8 cellular contexts compared by ENCODE assay signal in genomic region chr2:112481050-112481527, GRCh38. TPM values are rescaled to one million over a fixed set of nuclear protein-coding genes. Genes with fewer than 3 reads are reported as not detected.
A peak's percentile ranks its signal among the peaks of the same experiment; 100 is the strongest.
DNase-seq lines count a peak whose midpoint lies in the region; ATAC-seq, FAIRE-seq and TF ChIP-seq lines count a peak whose summit lies in the region.

No MANE protein-coding gene starts in this region.

- DNase-seq in CD4-positive, alpha-beta memory T cell, result peak; percentile 77 to 86 (median 82)
- DNase-seq in NK-92 treated with Interleukin-12 subunit alpha and Interleukin-12 subunit beta, amount 100 ng/mL, for 24 hours (lab: John Stamatoyannopoulos, UW), result peak; percentile 75
- DNase-seq in activated CD8-positive, alpha-beta memory T cell treated with anti-CD3 and anti-CD28 coated beads for 4 hours (ENCODE audit: low read depth in 2 of 2), result peak; percentile 57 to 66
- peak in 1 of 2 experiments; percentile 84 for DNase-seq in H1 (ENCODE audit: low read depth in 1 of 2, low spot score in 2 of 2)
- DNase-seq in stimulated activated CD8-positive, alpha-beta memory T cell treated with anti-CD3 and anti-CD28 coated beads, Interleukin-15, amount 100 ng/mL, for 1 hour (ENCODE audit: low read depth), result peak; percentile 67

- H3K27me3 Mint-ChIP-seq in CD4-positive, alpha-beta memory T cell, result no peaks in the 10 kb centered on the region

- WGBS in H1 (ENCODE audit: extremely low coverage in 1 of 2, insufficient coverage in 1 of 2, insufficient read length in 1 of 2, insufficient replicate concordance in 2 of 2, low coverage in 1 of 2, low lambda C conversion rate in 2 of 2, missing lambda C conversion rate in 1 of 2), 2 experiments, result 2% methylated on average over 11 of the region's 19 CpGs; no CpG with 5 or more reads in 1 of the 2 experiments
- WGBS in mesodermal cell (ENCODE audit: insufficient coverage in 2 of 2), 2 experiments, result 2 to 3% methylated on average over 16 to 19 of the region's 19 CpGs

- H2BK15ac ChIP-seq in H1 (ENCODE audit: low read length), result no peak overlapping the region; the same call in 1 of the 2 replicates

- peak overlapping the region; percentile 89 to 99 (median 96) for H3K4me3 Mint-ChIP-seq in CD4-positive, alpha-beta memory T cell

- H2AK5ac ChIP-seq in H1 (ENCODE audit: low read depth, low read length), result no peak overlapping the region

- CTCF ChIA-PET in CD4-positive, alpha-beta memory T cell (lab: Charles Lee; ENCODE audit: partially characterized antibody), result interaction anchor here (0.7 to 3.0 kb wide), 26 partner anchors 9 to 598 kb away, joined by 3 to 40 read pairs (median 4); partner anchors contain the start of gene RGPD8
- CTCF ChIA-PET in H1 (lab: Charles Lee; ENCODE audit: partially characterized antibody), result interaction anchor here (0.7 to 2.7 kb wide), 15 partner anchors 10 to 222 kb away, joined by 3 to 17 read pairs (median 4); no protein-coding TSS in a partner anchor

- TF ChIP-seq EP300 in H1 (IDR thresholded peaks at IDR 0.05; ENCODE audit: borderline replicate concordance in 1 of 2, low read depth in 2 of 2, low read length in 2 of 2), result no peak

- no peaks in the 10 kb centered on the region for H3K9me3 ChIP-seq in CD4-positive, alpha-beta memory T cell (ENCODE audit: control insufficient read depth in 1 of 2, low read length in 2 of 2)
- H3K9me3 ChIP-seq in H1 (ENCODE audit: insufficient read depth in 2 of 2, low read depth in 1 of 2, low read length in 1 of 2) (no peaks in the 10 kb centered on the region), mesodermal cell (ENCODE audit: control insufficient read depth, low read length) (no peaks in the 10 kb centered on the region)

- H2BK12ac ChIP-seq in H1 (ENCODE audit: low read depth, low read length), result no peak overlapping the region; the same call in 1 of the 2 replicates

- no peaks in the 10 kb centered on the region for H4K20me1 ChIP-seq in H1 (replicated peaks in 1 of 2; ENCODE audit: control insufficient read depth in 1 of 2, insufficient read depth in 2 of 2, low read length in 2 of 2)

- H3K79me1 ChIP-seq in H1 (ENCODE audit: low read depth, low read length), result 0 out of 2 replicates have a peak, but pooled peaks cover 3% of the 10 kb centered on the region

- no peak overlapping the region for H3K14ac ChIP-seq in H1 (ENCODE audit: insufficient read length)

- H3K9ac ChIP-seq in H1 (replicated peaks in 1 of 4; ENCODE audit: extremely low read depth in 1 of 4, low read depth in 3 of 4, low read length in 3 of 4), result peak overlapping the region in 2 of 4 experiments; percentile 20 to 48; a peak in 3 of 7 replicates

- H4K5ac ChIP-seq in H1 (ENCODE audit: insufficient read length, low read depth, low read length), result peak overlapping the region; percentile 4

- TF ChIP-seq RAD21 in H1 (IDR thresholded peaks at IDR 0.05 in 1 of 2, conservative IDR thresholded peaks at IDR 0.05 in 1 of 2; ENCODE audit: low read depth in 2 of 2, low read length in 2 of 2), result peak; percentile 57 to 74

- intact Hi-C loops in CD4-positive, alpha-beta memory T cell (cut with micrococcal nuclease), result loop anchor here (1.0 to 10.0 kb wide), 4 partner anchors 61 to 244 kb away; partner anchors contain the start of genes NT5DC4, POLR1B and ZC3H8

- 0 out of 3 replicates have a peak, but pooled peaks of 1 of the 2 experiments have one; percentile 18 for TF ChIP-seq POLR2A in H1 (IDR thresholded peaks at IDR 0.05; ENCODE audit: control extremely low read depth in 1 of 2, low read depth in 2 of 2, low read length in 2 of 2)

- peak overlapping the region; percentile 93 for H3K18ac ChIP-seq in H1 (ENCODE audit: extremely low read depth, low read length)

- peak overlapping the region; percentile 63 to 78 for H3K4me3 ChIP-seq in CD4-positive, alpha-beta memory T cell (ENCODE audit: low read length in 2 of 2)
- peak overlapping the region; percentile 72 to 86 (median 74) for H3K4me3 ChIP-seq in H1 (ENCODE audit: extremely low read depth in 1 of 4, insufficient read depth in 2 of 4, low read depth in 3 of 4, low read length in 4 of 4)
- peak overlapping the region; percentile 64 for H3K4me3 ChIP-seq in mesodermal cell (ENCODE audit: extremely low read depth, insufficient read depth, low read length, poor library complexity, severe bottlenecking)

- peaks cover 26% of the 10 kb centered on the region for H3K4me1 ChIP-seq in CD4-positive, alpha-beta memory T cell (ENCODE audit: insufficient read depth, low read length)
- peaks cover 0 to 7% (median 4%) of the 10 kb centered on the region in 4 experiments; a peak in 5 of 7 replicates for H3K4me1 ChIP-seq in H1 (replicated peaks in 1 of 4; ENCODE audit: control insufficient read depth in 3 of 4, insufficient read depth in 4 of 4, low read length in 3 of 4)
- H3K4me1 ChIP-seq in mesodermal cell (ENCODE audit: control insufficient read depth, insufficient read depth, low read length, poor library complexity, severe bottlenecking), result no peaks in the 10 kb centered on the region

- H3K27ac Mint-ChIP-seq in CD4-positive, alpha-beta memory T cell, result peak overlapping the region; percentile 84 to 97 (median 95)

- H3K56ac ChIP-seq in H1 (replicated peaks; ENCODE audit: insufficient read length, low read depth, low read length), result peak overlapping the region; percentile 71

- no peak for FAIRE-seq in H1 (lab: Jason Lieb, UNC)

- peak overlapping the region; percentile 60; the same call in 1 of the 2 replicates for H4K8ac ChIP-seq in H1 (ENCODE audit: extremely low read depth, insufficient read depth, low read length)

- POLR2A ChIA-PET in CD4-positive, alpha-beta memory T cell (lab: Charles Lee; ENCODE audit: partially characterized antibody), result interaction anchor here (0.6 to 2.2 kb wide), 7 partner anchors 12 to 426 kb away, joined by 3 to 21 read pairs (median 4); partner anchors contain the start of genes CHCHD5 and POLR1B
- POLR2A ChIA-PET in H1 (lab: Charles Lee; ENCODE audit: partially characterized antibody), result interaction anchor here (0.7 kb wide), 1 partner anchor 13 kb away, joined by 3 read pairs; no protein-coding TSS in a partner anchor

- H3K4me2 ChIP-seq in H1 (ENCODE audit: insufficient read depth in 1 of 2, low read depth in 2 of 2, low read length in 2 of 2), result peak overlapping the region; percentile 50 to 91

- peaks cover 11% of the 10 kb centered on the region for H3K23me2 ChIP-seq in H1 (ENCODE audit: low read depth, low read length)

- no peaks in the 10 kb centered on the region for H3K36me3 ChIP-seq in CD4-positive, alpha-beta memory T cell (ENCODE audit: insufficient read depth, low read length)
- no peaks in the 10 kb centered on the region for H3K36me3 ChIP-seq in H1 (ENCODE audit: control insufficient read depth in 2 of 4, insufficient read depth in 4 of 4, low read length in 3 of 4)
- peaks cover 26% of the 10 kb centered on the region for H3K36me3 ChIP-seq in mesodermal cell (ENCODE audit: control insufficient read depth, insufficient read depth, low read length)

- no peaks in the 10 kb centered on the region for H3K9me3 Mint-ChIP-seq in CD4-positive, alpha-beta memory T cell

- ATAC-seq in GM19438 (IDR thresholded peaks at IDR 0.05; ENCODE audit: low read depth, unreplicated experiment), result peak; percentile 66
- ATAC-seq in HG03571 (IDR thresholded peaks at IDR 0.05; ENCODE audit: unreplicated experiment), result peak; percentile 68

- H3K4ac ChIP-seq in H1 (replicated peaks; ENCODE audit: insufficient read length, low read depth, low read length), result peak overlapping the region; percentile 96

- H3K23ac ChIP-seq in H1 (ENCODE audit: insufficient read length), result no peak overlapping the region

- TF ChIP-seq CTCF in H1 (IDR thresholded peaks at IDR 0.05; ENCODE audit: control extremely low read depth in 1 of 3, insufficient read depth in 1 of 3, low read depth in 1 of 3, low read length in 3 of 3), result peak; percentile 81 to 83 (median 82)

- H2BK120ac ChIP-seq in H1 (replicated peaks; ENCODE audit: low read depth, low read length), result no peak overlapping the region

- H2AFZ ChIP-seq in H1 (ENCODE audit: low read length), result peak overlapping the region; percentile 97

- no peak overlapping the region for H2BK20ac ChIP-seq in H1 (ENCODE audit: low read length)

- H3K27ac ChIP-seq in CD4-positive, alpha-beta memory T cell (ENCODE audit: low read depth, low read length), result peak overlapping the region; percentile 62
- H3K27ac ChIP-seq in H1 (ENCODE audit: low read depth, low read length) (no peak overlapping the region), mesodermal cell (ENCODE audit: low read depth, low read length, severe bottlenecking) (peak overlapping the region; percentile 67)

- peak overlapping the region; percentile 25 for H4K91ac ChIP-seq in H1 (replicated peaks; ENCODE audit: insufficient read length, low read length)

- peaks cover 0 to 14% of the 10 kb centered on the region in 2 donors for H3K36me3 Mint-ChIP-seq in CD4-positive, alpha-beta memory T cell

- peaks cover 0 to 27% of the 10 kb centered on the region in 2 experiments; a peak in 2 of 4 replicates for H3K79me2 ChIP-seq in H1 (ENCODE audit: control insufficient read depth in 1 of 2, insufficient read depth in 2 of 2, low read length in 2 of 2)

- peak overlapping the region; percentile 32; the same call in 1 of the 2 replicates for H2BK5ac ChIP-seq in H1 (ENCODE audit: low read depth, low read length)

- H3K4me1 Mint-ChIP-seq in CD4-positive, alpha-beta memory T cell, result peaks cover 17 to 39% (median 25%) of the 10 kb centered on the region in 4 donors

- no peaks in the 10 kb centered on the region for H3K27me3 ChIP-seq in CD4-positive, alpha-beta memory T cell (ENCODE audit: insufficient read depth, low read length)
- H3K27me3 ChIP-seq in H1 (replicated peaks in 1 of 4; ENCODE audit: control insufficient read depth in 3 of 4, extremely low read depth in 1 of 4, insufficient read depth in 3 of 4, low read length in 3 of 4), result no peaks in the 10 kb centered on the region; a peak in 1 of 7 replicates

RNA-seq across cellular contexts. Expression of gene TTL, which starts 0.9 kb away (rescaled TPM):
- total RNA-seq in CD4-positive, alpha-beta memory T cell, result 10 to 100 TPM; 22.3 to 23.3 TPM
- polyA plus RNA-seq in CD4-positive, alpha-beta memory T cell, result 1 to 10 TPM; 1.8 to 5.4 TPM
- total RNA-seq in H1 (2021; fragmentation: NEBNext Ultra II Directional; extraction: Animal tissue kit (Norgen Biotek cat#: 25700)), result 53.5 and 57.1 TPM in 2 replicates
- polyA plus RNA-seq in H1 (2011; rRNA removed), result 14.4 and 17.5 TPM in 2 replicates
- polyA plus RNA-seq in H1 (2011; cell fraction: cytosol; rRNA removed), result 17.5 TPM
- 21.7 TPM for polyA plus RNA-seq in H1 (2011; cell fraction: nucleus; rRNA removed)
- 20.6 to 32.5 TPM (median 27.0 TPM) in 4 replicates for polyA plus RNA-seq in H1 (2012, experiment 1 of 2)
- polyA plus RNA-seq in H1 (2012, experiment 2 of 2), result 5.8 TPM
- polyA plus RNA-seq in H1 (2013, experiment 1 of 2), result 24.2 TPM
- 22.7 TPM for polyA plus RNA-seq in H1 (2013, experiment 2 of 2)
- polyA minus RNA-seq in H1 (2011; rRNA and poly(A)+ RNA removed), result 33.4 and 42.7 TPM in 2 replicates
- polyA minus RNA-seq in H1 (2011; cell fraction: cytosol; rRNA and poly(A)+ RNA removed), result 23.9 TPM
- 27.6 TPM for polyA minus RNA-seq in H1 (2011; cell fraction: nucleus; rRNA and poly(A)+ RNA removed)
- 58.2 TPM for polyA plus RNA-seq in mesodermal cell (2013, experiment 1 of 2)
- polyA plus RNA-seq in mesodermal cell (2013, experiment 2 of 2), result 53.9 TPM

RNA-seq across cellular contexts. Expression of gene RGPD8, which starts 47.6 kb away (rescaled TPM):
- total RNA-seq in CD4-positive, alpha-beta memory T cell, result 10 to 100 TPM; 30.0 to 30.1 TPM
- polyA plus RNA-seq in CD4-positive, alpha-beta memory T cell, result 1 to 10 TPM; 1.9 to 4.7 TPM
- 8.2 and 9.3 TPM in 2 replicates for total RNA-seq in H1 (2021; fragmentation: NEBNext Ultra II Directional; extraction: Animal tissue kit (Norgen Biotek cat#: 25700))
- polyA plus RNA-seq in H1 (2011; rRNA removed), result 0.51 and 0.72 TPM in 2 replicates
- polyA plus RNA-seq in H1 (2011; cell fraction: cytosol; rRNA removed), result 1.5 TPM
- polyA plus RNA-seq in H1 (2011; cell fraction: nucleus; rRNA removed), result 1.2 TPM
- 2.0 to 4.9 TPM (median 2.7 TPM) in 4 replicates for polyA plus RNA-seq in H1 (2012, experiment 1 of 2)
- polyA plus RNA-seq in H1 (2012, experiment 2 of 2), result 0.03 TPM
- 2.8 TPM for polyA plus RNA-seq in H1 (2013, experiment 1 of 2)
- polyA plus RNA-seq in H1 (2013, experiment 2 of 2), result 2.5 TPM
- polyA minus RNA-seq in H1 (2011; rRNA and poly(A)+ RNA removed), result 10.6 and 13.7 TPM in 2 replicates
- 2.0 TPM for polyA minus RNA-seq in H1 (2011; cell fraction: cytosol; rRNA and poly(A)+ RNA removed)
- polyA minus RNA-seq in H1 (2011; cell fraction: nucleus; rRNA and poly(A)+ RNA removed), result 12.6 TPM
- 13.3 TPM for polyA plus RNA-seq in mesodermal cell (2013, experiment 1 of 2)
- 12.2 TPM for polyA plus RNA-seq in mesodermal cell (2013, experiment 2 of 2)
